32 cellular contexts compared by ENCODE assay signal in genomic region chr2:116366212-116366611, GRCh38.
"Had no signal": no experiment of that assay in that cellular context is flagged by ENCODE, and none has a peak within 500 bp of the region (broad histone marks: within the 10 kb centered on the region; RNA-seq: fewer than 3 reads in every experiment).

No MANE protein-coding gene starts in this region.

- ATAC-seq: activated CD8-positive, alpha-beta T cell treated with anti-CD3 and anti-CD28 coated beads for 36 hours; activated naive CD4-positive, alpha-beta T cell treated with anti-CD3 and anti-CD28 coated beads, Interleukin-2, amount 50 U/mL, for 72 hours; activated T-cell treated with anti-CD3 and anti-CD28 coated beads, Interleukin-2, amount 50 U/mL, for 4 hours; activated T-cell treated with anti-CD3 and anti-CD28 coated beads, Interleukin-2, amount 50 U/mL, for 72 hours; activated T-helper 17 cell treated with anti-CD3 and anti-CD28 coated beads, Interleukin-2, amount 50 U/mL, for 72 hours; body of pancreas had no signal

- H3K27me3 Mint-ChIP-seq: activated B cell treated with CpG ODN at 0.5 μM for 24 hours; activated CD4-positive, alpha-beta memory T cell treated with anti-CD3 and anti-CD28 coated beads for 36 hours; activated CD4-positive, alpha-beta T cell treated with anti-CD3 and anti-CD28 coated beads, Interleukin-2, amount 10 ng/mL, durations not matched to agents 24 days and 14 days; activated CD8-positive, alpha-beta T cell treated with anti-CD3 and anti-CD28 coated beads for 36 hours; activated naive CD8-positive, alpha-beta T cell treated with anti-CD3 and anti-CD28 coated beads for 36 hours; activated T-helper 17 cell treated with anti-CD3 and anti-CD28 coated beads, Interleukin-2, amount 50 U/mL, for 72 hours had no signal

- H3K4me3 ChIP-seq: adrenal gland, body of pancreas, breast epithelium had no signal

- DNase-seq: activated B cell treated with CpG ODN at 0.5 μM for 24 hours; activated CD4-positive, alpha-beta memory T cell treated with anti-CD3 and anti-CD28 coated beads for 36 hours; activated CD4-positive, alpha-beta T cell treated with anti-CD3 and anti-CD28 coated beads for 4 hours; activated CD4-positive, alpha-beta T cell treated with anti-CD3 and anti-CD28 coated beads, Interleukin-2, amount 10 ng/mL, durations not matched to agents 24 days and 14 days; activated CD4-positive, alpha-beta T cell treated with anti-CD3 and anti-CD28 coated beads, Interleukin-2, amount 50 U/mL, for 1 hour; activated CD4-positive, alpha-beta T cell treated with anti-CD3 and anti-CD28 coated beads, Interleukin-2, amount 50 U/mL, for 4 hours; activated CD4-positive, CD25-positive, alpha-beta regulatory T cell treated with anti-CD3 and anti-CD28 coated beads, Interleukin-2, amount 50 U/mL, for 72 hours; activated CD8-positive, alpha-beta memory T cell treated with anti-CD3 and anti-CD28 coated beads, Interleukin-2, amount 50 U/mL, for 4 hours; activated CD8-positive, alpha-beta T cell treated with anti-CD3 and anti-CD28 coated beads for 36 hours; activated effector memory CD4-positive, alpha-beta T cell treated with anti-CD3 and anti-CD28 coated beads, Interleukin-2, amount 50 U/mL, for 16 hours; activated gamma-delta T cell treated with Interleukin-2 at 50 U/mL for 16 hours; activated naive CD4-positive, alpha-beta T cell; activated naive CD4-positive, alpha-beta T cell treated with anti-CD3 and anti-CD28 coated beads for 36 hours; activated naive CD4-positive, alpha-beta T cell treated with anti-CD3 and anti-CD28 coated beads, Interleukin-2, amount 50 U/mL, for 16 hours; activated naive CD8-positive, alpha-beta T cell treated with anti-CD3 and anti-CD28 coated beads for 36 hours; activated T-cell treated with anti-CD3 and anti-CD28 coated beads for 4 hours; activated T-cell treated with anti-CD3 and anti-CD28 coated beads, Interleukin-2, amount 50 U/mL, for 1 hour; activated T-cell treated with anti-CD3 and anti-CD28 coated beads, Interleukin-2, amount 50 U/mL, for 4 hours; activated T-cell treated with anti-CD3 and anti-CD28 coated beads, Interleukin-2, amount 50 U/mL, for 72 hours; adrenal gland; amniotic stem cell; aorta; body of pancreas; brain microvascular endothelial cell; central memory CD4-positive, alpha-beta T cell; T-helper 9 cell had no signal

- H3K4me1 ChIP-seq: adrenal gland, body of pancreas, breast epithelium had no signal

- H3K27ac Mint-ChIP-seq: activated B cell treated with CpG ODN at 0.5 μM for 24 hours; activated CD4-positive, alpha-beta memory T cell treated with anti-CD3 and anti-CD28 coated beads for 36 hours; activated CD4-positive, alpha-beta T cell treated with anti-CD3 and anti-CD28 coated beads, Interleukin-2, amount 10 ng/mL, durations not matched to agents 24 days and 14 days; activated CD8-positive, alpha-beta T cell treated with anti-CD3 and anti-CD28 coated beads for 36 hours; activated naive CD4-positive, alpha-beta T cell treated with anti-CD3 and anti-CD28 coated beads for 36 hours; activated naive CD4-positive, alpha-beta T cell treated with anti-CD3 and anti-CD28 coated beads, Interleukin-2, amount 50 U/mL, for 72 hours; activated naive CD8-positive, alpha-beta T cell treated with anti-CD3 and anti-CD28 coated beads for 36 hours; activated T-cell treated with anti-CD3 and anti-CD28 coated beads, Interleukin-2, amount 50 U/mL, for 72 hours; activated T-helper 1 cell treated with anti-CD3 and anti-CD28 coated beads, Interleukin-12 subunit alpha, Interleukin-12 subunit beta, Interleukin-2, Interleukin-4 antibody, amounts not matched to agents 30 ng/mL and 10 ng/mL and 1 ng/mL, durations not matched to agents 14 hours and 24 hours and 36 hours; activated T-helper 17 cell treated with anti-CD3 and anti-CD28 coated beads, Interleukin-2, amount 50 U/mL, for 72 hours; T-helper 2 cell treated with Interferon-gamma antibody and Interleukin-4, amounts not matched to agents 5 μg/mL and 100 μg/mL, for 36 hours had no signal

- H3K36me3 Mint-ChIP-seq: activated CD4-positive, alpha-beta memory T cell treated with anti-CD3 and anti-CD28 coated beads for 36 hours; activated naive CD8-positive, alpha-beta T cell treated with anti-CD3 and anti-CD28 coated beads for 36 hours had no signal

- H3K4me3 Mint-ChIP-seq: activated B cell treated with CpG ODN at 0.5 μM for 24 hours; activated CD4-positive, alpha-beta memory T cell treated with anti-CD3 and anti-CD28 coated beads for 36 hours; activated CD4-positive, alpha-beta T cell treated with anti-CD3 and anti-CD28 coated beads, Interleukin-2, amount 10 ng/mL, durations not matched to agents 24 days and 14 days; activated CD8-positive, alpha-beta T cell treated with anti-CD3 and anti-CD28 coated beads for 36 hours; activated naive CD4-positive, alpha-beta T cell treated with anti-CD3 and anti-CD28 coated beads for 36 hours; activated naive CD8-positive, alpha-beta T cell treated with anti-CD3 and anti-CD28 coated beads for 36 hours; activated T-cell treated with anti-CD3 and anti-CD28 coated beads, Interleukin-2, amount 50 U/mL, for 4 hours; activated T-cell treated with anti-CD3 and anti-CD28 coated beads, Interleukin-2, amount 50 U/mL, for 72 hours; activated T-helper 1 cell treated with anti-CD3 and anti-CD28 coated beads, Interleukin-12 subunit alpha, Interleukin-12 subunit beta, Interleukin-2, Interleukin-4 antibody, amounts not matched to agents 30 ng/mL and 10 ng/mL and 1 ng/mL, durations not matched to agents 14 hours and 24 hours and 36 hours; activated T-helper 17 cell treated with anti-CD3 and anti-CD28 coated beads, Interleukin-2, amount 50 U/mL, for 72 hours; T-helper 2 cell treated with Interferon-gamma antibody and Interleukin-4, amounts not matched to agents 5 μg/mL and 100 μg/mL, for 36 hours had no signal

- H3K27me3 ChIP-seq: adrenal gland, body of pancreas, brain microvascular endothelial cell, breast epithelium had no signal

- H3K27ac ChIP-seq: adrenal gland, body of pancreas, brain microvascular endothelial cell, breast epithelium, VCaP had no signal

- H3K36me3 ChIP-seq: adrenal gland, brain microvascular endothelial cell, breast epithelium had no signal

- H3K9me3 ChIP-seq: adrenal gland, body of pancreas had no signal

- H3K4me1 Mint-ChIP-seq: activated B cell treated with CpG ODN at 0.5 μM for 24 hours; activated CD4-positive, alpha-beta T cell treated with anti-CD3 and anti-CD28 coated beads, Interleukin-2, amount 10 ng/mL, durations not matched to agents 24 days and 14 days; activated naive CD8-positive, alpha-beta T cell treated with anti-CD3 and anti-CD28 coated beads for 36 hours; activated T-helper 17 cell treated with anti-CD3 and anti-CD28 coated beads, Interleukin-2, amount 50 U/mL, for 72 hours had no signal
